ENCODE assay signal across 16 cellular contexts in the genomic region with DNA sequence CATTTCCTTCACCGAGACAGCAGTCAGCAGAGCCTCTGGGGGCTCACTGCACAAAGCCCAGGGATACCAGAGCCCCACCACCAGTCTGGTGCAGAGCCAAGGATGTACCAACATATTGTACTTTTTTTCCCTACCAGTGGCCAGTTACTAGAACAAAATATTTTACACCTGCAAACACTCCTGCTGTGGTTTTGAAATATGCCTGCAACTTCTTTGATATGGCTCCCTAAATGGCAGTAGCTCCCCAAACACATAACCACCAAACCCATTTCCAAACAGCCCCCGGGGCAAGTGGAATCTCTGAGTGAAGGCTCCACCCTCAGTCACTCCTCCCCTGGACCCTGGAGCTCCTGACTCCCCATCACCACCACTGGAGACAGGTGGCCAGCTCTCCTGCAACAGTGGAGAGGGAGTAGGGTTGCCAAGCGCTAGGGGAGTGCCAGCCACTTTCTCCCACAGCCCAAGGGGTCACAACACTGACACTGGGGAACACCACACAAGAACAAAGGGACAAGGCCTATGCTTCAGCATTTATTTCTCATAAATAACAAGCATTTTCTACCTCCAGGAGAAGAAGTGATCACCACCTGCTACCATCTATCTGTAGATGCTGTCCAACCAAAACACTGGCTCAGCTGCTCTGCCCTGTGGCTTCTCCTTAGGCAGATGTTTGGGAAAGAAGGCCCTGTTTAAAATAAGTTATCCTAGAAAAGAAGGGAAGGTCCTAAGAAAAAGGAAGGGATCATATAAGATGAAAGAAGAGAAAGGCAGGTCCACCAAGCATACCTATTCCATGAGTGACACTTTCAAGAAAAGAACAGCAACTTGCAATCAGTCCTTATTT. TPM values are rescaled to one million over a fixed set of nuclear protein-coding genes. Genes with fewer than 3 reads are reported as not detected.
DNase-seq lines count a peak whose midpoint lies in the region; ATAC-seq and TF ChIP-seq lines count a peak whose summit lies in the region.
"Had no signal": no experiment of that assay in that cellular context is flagged by ENCODE, and none has a peak within 500 bp of the region (broad histone marks: within the 10 kb centered on the region; RNA-seq: fewer than 3 reads in every experiment).

No MANE protein-coding gene starts in this region.

- H3K4me1 Mint-ChIP-seq in CD14-positive monocyte = peaks cover 70% of the 10 kb centered on the region
- peaks cover 74% of the 10 kb centered on the region for H3K4me1 Mint-ChIP-seq in brain

- H3K27ac Mint-ChIP-seq in CD14-positive monocyte (peak overlapping the region; percentile 85 to 98 (median 94)), brain (peak overlapping the region in 3 of 5 experiments; percentile 40 to 87 (median 65))

- H3K4me3 ChIP-seq in H7 (ENCODE audit: insufficient read depth, low read depth, low read length) = no peak overlapping the region
- H3K4me3 ChIP-seq in neutrophil (ENCODE audit: low read depth in 1 of 2, low read length in 1 of 2) = peak overlapping the region in 1 of 2 experiments; percentile 28
- no peak overlapping the region for H3K4me3 ChIP-seq in mucosa of descending colon
- H3K4me3 ChIP-seq: left lung, vagina had no signal

- peaks cover 69 to 84% of the 10 kb centered on the region in 2 experiments for H3K4me1 ChIP-seq in neutrophil (ENCODE audit: control insufficient read depth in 1 of 2, insufficient read depth in 1 of 2, low read depth in 1 of 2, low read length in 1 of 2)
- peaks cover 23% of the 10 kb centered on the region for H3K4me1 ChIP-seq in mucosa of descending colon (ENCODE audit: low read depth)

- H3K9me3 Mint-ChIP-seq in CD14-positive monocyte (no peaks in the 10 kb centered on the region), brain (peaks cover 0 to 2% (median under 1%) of the 10 kb centered on the region in 5 experiments)

- H3K27ac ChIP-seq in neutrophil = peak overlapping the region; percentile 96
- H3K27ac ChIP-seq: vagina had no signal

- H3K9me3 ChIP-seq in neutrophil (no peaks in the 10 kb centered on the region), mucosa of descending colon (no peaks in the 10 kb centered on the region)
- H3K9me3 ChIP-seq: left lung, vagina had no signal

- no peaks in the 10 kb centered on the region for H3K36me3 ChIP-seq in H7 (replicated peaks; ENCODE audit: control insufficient read depth, insufficient read depth, low read length)
- H3K36me3 ChIP-seq in neutrophil = no peaks in the 10 kb centered on the region
- no peaks in the 10 kb centered on the region for H3K36me3 ChIP-seq in mucosa of descending colon (ENCODE audit: low read depth)
- H3K36me3 ChIP-seq: left lung, vagina had no signal

- ATAC-seq in GM18858 (IDR thresholded peaks at IDR 0.05; ENCODE audit: unreplicated experiment) (no peak), HG03457 (IDR thresholded peaks at IDR 0.05; ENCODE audit: unreplicated experiment) (no peak), mucosa of descending colon (no peak)
- ATAC-seq: left lung had no signal

- H3K27me3 ChIP-seq in H7 (ENCODE audit: control insufficient read depth, insufficient read depth, low read length) (no peaks in the 10 kb centered on the region), neutrophil (no peaks in the 10 kb centered on the region)
- H3K27me3 ChIP-seq: left lung, vagina had no signal

- H3K4me3 Mint-ChIP-seq in CD14-positive monocyte = no peak overlapping the region
- H3K4me3 Mint-ChIP-seq in brain = peak overlapping the region in 1 of 5 experiments; percentile 18

- TF ChIP-seq CTCF in CD14-positive monocyte (IDR thresholded peaks at IDR 0.05) = no peak
- no peak for TF ChIP-seq CTCF in brain (conservative IDR thresholded peaks at IDR 0.05)
- TF ChIP-seq CTCF in neutrophil (IDR thresholded peaks at IDR 0.05) = no peak
- TF ChIP-seq CTCF in mucosa of descending colon (IDR thresholded peaks at IDR 0.05) = no peak

- intact Hi-C loops in CD14-positive monocyte (cut with micrococcal nuclease) = no loop called here
- intact Hi-C loops in mucosa of descending colon (cut with DNase I, micrococcal nuclease) = no loop called here

- H3K36me3 Mint-ChIP-seq in CD14-positive monocyte = peaks cover 12 to 26% of the 10 kb centered on the region in 2 donors
- peaks cover 37% of the 10 kb centered on the region for H3K36me3 Mint-ChIP-seq in brain

- H3K27me3 Mint-ChIP-seq in CD14-positive monocyte (ENCODE audit: low read depth in 3 of 3) (peaks cover 0 to 2% (median 0%) of the 10 kb centered on the region in 3 donors), brain (no peaks in the 10 kb centered on the region)

- DNase-seq in CD14-positive monocyte (ENCODE audit: low spot score) = no peak
- peak; percentile 7 for DNase-seq in H7
- no peak for DNase-seq in mucosa of descending colon
- DNase-seq: DND-41, hypothalamus, left lung, NCI-H1092, NCI-H2171 treated with DMSO at 0.1 percent for 48 hours, SHP77 had no signal

RNA-seq across cellular contexts. Expression of a gene that starts 15.1 kb away (rescaled TPM):
- polyA plus RNA-seq in CD14-positive monocyte (10 to 100 TPM; 28.9 to 37.0 TPM), brain (ENCODE audit: insufficient read depth, low read depth, low replicate concordance) (67.4 TPM)
- 60.1 and 72.4 TPM in 2 replicates for total RNA-seq in H7 (2014; rRNA removed; shearing (Covaris generic))
- total RNA-seq in mucosa of descending colon = 100 to 1,000 TPM in 1 of 3 donors, 10 to 100 TPM in 2; 68.4 to 100 (median 79.8) TPM

RNA-seq across cellular contexts. Expression of a gene that starts 24.0 kb away (rescaled TPM):
- not detected for polyA plus RNA-seq in CD14-positive monocyte
- total RNA-seq in H7 (2014; rRNA removed; shearing (Covaris generic)) = not detected in 2 replicates
- polyA plus RNA-seq in brain (ENCODE audit: insufficient read depth, low read depth, low replicate concordance) = not detected
- not detected for total RNA-seq in mucosa of descending colon
- total RNA-seq: left lung, skeletal muscle tissue, vagina had no signal
- polyA plus RNA-seq: BJ had no signal

RNA-seq across cellular contexts. Expression of a gene that starts 37.3 kb away (rescaled TPM):
- polyA plus RNA-seq in CD14-positive monocyte (1 to 10 TPM; 4.0 to 5.5 TPM), brain (ENCODE audit: insufficient read depth, low read depth, low replicate concordance) (30.4 TPM)
- total RNA-seq in H7 (2014; rRNA removed; shearing (Covaris generic)) = 17.6 and 28.4 TPM in 2 replicates
- 10 to 100 TPM; 10.2 to 18.1 (median 11.0) TPM for total RNA-seq in mucosa of descending colon

RNA-seq across cellular contexts. Expression of a gene that starts 43.0 kb away (rescaled TPM):
- polyA plus RNA-seq in CD14-positive monocyte (not detected), brain (ENCODE audit: insufficient read depth, low read depth, low replicate concordance) (not detected)
- 0.78 TPM in 1 of 2 replicates, not detected in the other for total RNA-seq in H7 (2014; rRNA removed; shearing (Covaris generic))
- not detected for total RNA-seq in mucosa of descending colon
- total RNA-seq: left lung, skeletal muscle tissue, vagina had no signal
- polyA plus RNA-seq: BJ had no signal
